1 cellular context compared by ENCODE assay signal in the genomic region with DNA sequence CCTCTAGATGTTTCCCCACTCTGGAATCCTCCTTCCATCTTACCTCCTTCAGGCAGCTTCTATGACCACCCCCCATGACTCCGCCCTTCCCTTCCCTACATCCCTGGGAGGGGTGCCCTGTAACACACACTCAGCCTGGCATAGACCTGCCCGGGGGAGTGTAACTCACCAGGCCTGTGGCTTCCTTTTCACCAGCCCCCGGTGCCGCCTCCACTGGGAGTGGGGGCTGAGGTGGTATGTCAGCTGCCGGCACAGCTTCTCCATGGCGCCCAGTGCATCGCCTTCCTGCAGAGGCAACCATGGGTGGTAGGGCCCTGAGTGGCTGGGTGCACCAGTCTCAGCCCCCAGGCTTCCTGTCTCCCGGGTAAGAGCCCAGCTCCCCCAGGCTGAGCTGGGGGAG.
TF ChIP-seq lines count a peak whose summit lies in the region.

No MANE protein-coding gene starts in this region.

TF ChIP-seq in K562, 482 proteins besides CTCF, POLR2A, EP300 and RAD21:
- TF ChIP-seq HDAC1 (IDR thresholded peaks at IDR 0.05), result no peak
- TF ChIP-seq POLR2G (IDR thresholded peaks at IDR 0.05; ENCODE audit: low read depth, low read length), result peak; percentile 68
